In genomic region chr6:25777031-25777430, GRCh38 we compare ENCODE assay signal across 22 cellular contexts. TPM values are rescaled to one million over a fixed set of nuclear protein-coding genes. Genes with fewer than 3 reads are reported as not detected.
A peak's percentile ranks its signal among the peaks of the same experiment; 100 is the strongest.
DNase-seq lines count a peak whose midpoint lies in the region; ATAC-seq and TF ChIP-seq lines count a peak whose summit lies in the region.
"Had no signal": no experiment of that assay in that cellular context is flagged by ENCODE, and none has a peak within 500 bp of the region (broad histone marks: within the 10 kb centered on the region; RNA-seq: fewer than 3 reads in every experiment).

No MANE protein-coding gene starts in this region.

- CTCF ChIA-PET in PC-3 (lab: Charles Lee) = no interaction called here

- no peak overlapping the region for H3K9ac ChIP-seq in PC-3 (ENCODE audit: low read length)
- H3K9ac ChIP-seq: GM23248 had no signal

- no peak for DNase-seq in activated T-cell treated with anti-CD3 and anti-CD28 coated beads, Interleukin-2, amount 50 U/mL, for 72 hours
- DNase-seq in activated T-cell treated with anti-CD3 and anti-CD28 coated beads, Interleukin-2, amount 50 U/mL, for 24 hours = no peak
- DNase-seq in PC-3 = peak; percentile 11
- DNase-seq in foreskin keratinocyte = peak; percentile 5 to 48
- no peak for DNase-seq in NCI-H2227 treated with DMSO at 0.1 percent for 48 hours (lab: John Stamatoyannopoulos, UW)
- DNase-seq in AML-193 (lab: John Stamatoyannopoulos, UW) = no peak
- DNase-seq: GM23248, HCEC 1CT, MM.1S, NCI-H1048, NCI-H1417 treated with DMSO at 0.1 percent for 48 hours, NCI-H187, T-cell had no signal

- no peaks in the 10 kb centered on the region for H3K36me3 ChIP-seq in PC-3 (ENCODE audit: low read depth, low read length)

- no peak for TF ChIP-seq CTCF in PC-3 (conservative IDR thresholded peaks at IDR 0.05; ENCODE audit: low read depth, low read length)
- no peak for TF ChIP-seq CTCF in foreskin keratinocyte (conservative IDR thresholded peaks at IDR 0.05)

- no peaks in the 10 kb centered on the region for H3F3A ChIP-seq in PC-3 (ENCODE audit: low read length, unreplicated experiment)

- peaks cover 25% of the 10 kb centered on the region for H3K4me1 Mint-ChIP-seq in activated T-cell treated with anti-CD3 and anti-CD28 coated beads, Interleukin-2, amount 50 U/mL, for 72 hours (ENCODE audit: low read depth)
- peaks cover 20% of the 10 kb centered on the region for H3K4me1 Mint-ChIP-seq in activated T-cell treated with anti-CD3 and anti-CD28 coated beads, Interleukin-2, amount 50 U/mL, for 24 hours (ENCODE audit: low read depth)
- H3K4me1 Mint-ChIP-seq: T-cell had no signal

- ATAC-seq in activated T-cell treated with anti-CD3 and anti-CD28 coated beads, Interleukin-2, amount 50 U/mL, for 72 hours (replicated peaks in 1 of 2) = no peak
- ATAC-seq in PC-3 (no peak), foreskin keratinocyte (no peak), HG02623 (IDR thresholded peaks at IDR 0.05; ENCODE audit: unreplicated experiment) (no peak), HG03280 (IDR thresholded peaks at IDR 0.05; ENCODE audit: unreplicated experiment) (no peak)
- ATAC-seq: Panc1, T-cell had no signal

- H3K9me2 ChIP-seq in PC-3 (replicated peaks; ENCODE audit: low read length) = no peaks in the 10 kb centered on the region

- intact Hi-C loops in PC-3 (cut with micrococcal nuclease) = no loop called here

- no peaks in the 10 kb centered on the region for H3K9me3 Mint-ChIP-seq in activated T-cell treated with anti-CD3 and anti-CD28 coated beads, Interleukin-2, amount 50 U/mL, for 72 hours
- H3K9me3 Mint-ChIP-seq in activated T-cell treated with anti-CD3 and anti-CD28 coated beads, Interleukin-2, amount 50 U/mL, for 24 hours = no peaks in the 10 kb centered on the region
- H3K9me3 Mint-ChIP-seq: T-cell had no signal

- peaks cover 63% of the 10 kb centered on the region for H3K27me3 ChIP-seq in PC-3 (ENCODE audit: low read length)
- peaks cover 4% of the 10 kb centered on the region for H3K27me3 ChIP-seq in foreskin keratinocyte

- H3K4me3 ChIP-seq in PC-3 (ENCODE audit: low read length) = no peak overlapping the region
- H3K4me3 ChIP-seq: GM23248 had no signal

- H3K27ac Mint-ChIP-seq in activated T-cell treated with anti-CD3 and anti-CD28 coated beads, Interleukin-2, amount 50 U/mL, for 72 hours = peak overlapping the region; percentile 56
- H3K27ac Mint-ChIP-seq in activated T-cell treated with anti-CD3 and anti-CD28 coated beads, Interleukin-2, amount 50 U/mL, for 24 hours = no peak overlapping the region
- H3K27ac Mint-ChIP-seq: T-cell had no signal

- H3K4me1 ChIP-seq in PC-3 (ENCODE audit: insufficient read depth, low read length) (no peaks in the 10 kb centered on the region), foreskin keratinocyte (no peaks in the 10 kb centered on the region)

- no peaks in the 10 kb centered on the region for H4K20me1 ChIP-seq in PC-3 (ENCODE audit: low read length)

- peak overlapping the region; percentile 13 to 21 for H3K4me3 Mint-ChIP-seq in activated T-cell treated with anti-CD3 and anti-CD28 coated beads, Interleukin-2, amount 50 U/mL, for 72 hours
- no peak overlapping the region for H3K4me3 Mint-ChIP-seq in activated T-cell treated with anti-CD3 and anti-CD28 coated beads, Interleukin-2, amount 50 U/mL, for 24 hours
- H3K4me3 Mint-ChIP-seq: T-cell had no signal

- H3K79me2 ChIP-seq in PC-3 (ENCODE audit: low read length) = no peaks in the 10 kb centered on the region

- BruUV-seq in PC-3 (replicated peaks; lab: Mats Ljungman, UMichigan) = no TSS peak

- H3K27me3 Mint-ChIP-seq in activated T-cell treated with anti-CD3 and anti-CD28 coated beads, Interleukin-2, amount 50 U/mL, for 72 hours (ENCODE audit: low read depth) = peaks cover 7% of the 10 kb centered on the region
- peaks cover 29% of the 10 kb centered on the region for H3K27me3 Mint-ChIP-seq in activated T-cell treated with anti-CD3 and anti-CD28 coated beads, Interleukin-2, amount 50 U/mL, for 24 hours

- H3K27ac ChIP-seq in PC-3 (ENCODE audit: low read length) = no peak overlapping the region
- H3K27ac ChIP-seq in foreskin keratinocyte = no peak overlapping the region
- H3K27ac ChIP-seq: C4-2B, GM23248 had no signal

- H3K9me3 ChIP-seq in PC-3 (ENCODE audit: low read length) = no peaks in the 10 kb centered on the region

- POLR2A ChIA-PET in PC-3 (lab: Charles Lee; ENCODE audit: unreplicated experiment) = no interaction called here

- H3K36me3 Mint-ChIP-seq in activated T-cell treated with anti-CD3 and anti-CD28 coated beads, Interleukin-2, amount 50 U/mL, for 72 hours (ENCODE audit: insufficient read depth in 2 of 2) = peaks cover 0 to 2% of the 10 kb centered on the region in 2 donors
- H3K36me3 Mint-ChIP-seq in activated T-cell treated with anti-CD3 and anti-CD28 coated beads, Interleukin-2, amount 50 U/mL, for 24 hours (ENCODE audit: low read depth) = no peaks in the 10 kb centered on the region
- H3K36me3 Mint-ChIP-seq: T-cell had no signal

- H2AFZ ChIP-seq in PC-3 (ENCODE audit: low read length) = no peak overlapping the region
- H2AFZ ChIP-seq: GM23248 had no signal

- no peak overlapping the region for H3K4me2 ChIP-seq in PC-3 (ENCODE audit: low read length)

RNA-seq across cellular contexts. Expression of gene SLC17A4, which starts 22.5 kb away (rescaled TPM):
- not detected for total RNA-seq in activated T-cell treated with anti-CD3 and anti-CD28 coated beads, Interleukin-2, amount 50 U/mL, for 72 hours
- not detected in 2 replicates for total RNA-seq in PC-3 (2014; rRNA removed)
- not detected in 2 replicates for total RNA-seq in foreskin keratinocyte
- not detected in 2 replicates for polyA plus RNA-seq in foreskin keratinocyte
- total RNA-seq: A172, G401, GM23248, LHCN-M2, NCI-H460, T-cell had no signal
- polyA plus RNA-seq: AG04450, GM23248 had no signal

RNA-seq across cellular contexts. Expression of gene SLC17A1, which starts 54.8 kb away (rescaled TPM):
- under 1 TPM in 1 of 2 donors, not detected in 1; 0.29 TPM for total RNA-seq in activated T-cell treated with anti-CD3 and anti-CD28 coated beads, Interleukin-2, amount 50 U/mL, for 72 hours
- total RNA-seq in PC-3 (2014; rRNA removed) = not detected in 2 replicates
- total RNA-seq in foreskin keratinocyte = not detected in 2 replicates
- not detected in 2 replicates for polyA plus RNA-seq in foreskin keratinocyte
- total RNA-seq: A172, G401, GM23248, LHCN-M2, NCI-H460 had no signal
- polyA plus RNA-seq: AG04450, GM23248 had no signal

Comparison
In these comparisons a context has a peak if more than half of its experiments do, and no peak if none do; other contexts are left out.
1. DNase-seq: peak in PC-3 (single experiment) and foreskin keratinocyte (2 of 2); none in activated T-cell treated with anti-CD3 and anti-CD28 coated beads, Interleukin-2, amount 50 U/mL, for 72 hours (0 of 2), activated T-cell treated with anti-CD3 and anti-CD28 coated beads, Interleukin-2, amount 50 U/mL, for 24 hours (single experiment), NCI-H2227 treated with DMSO at 0.1 percent for 48 hours (single experiment) and AML-193 (0 of 2).